ENCODE assay signal across 26 cellular contexts in genomic region chr20:59214619-59215547, GRCh38. TPM values are rescaled to one million over a fixed set of nuclear protein-coding genes. Genes with fewer than 3 reads are reported as not detected.
A peak's percentile ranks its signal among the peaks of the same experiment; 100 is the strongest.
DNase-seq lines count a peak whose midpoint lies in the region; ATAC-seq, FAIRE-seq and TF ChIP-seq lines count a peak whose summit lies in the region.
"Had no signal": no experiment of that assay in that cellular context is flagged by ENCODE, and none has a peak within 500 bp of the region (broad histone marks: within the 10 kb centered on the region; RNA-seq: fewer than 3 reads in every experiment).

No MANE protein-coding gene starts in this region.

- H3K9me3 Mint-ChIP-seq in natural killer cell (no peaks in the 10 kb centered on the region), Caco-2 (ENCODE audit: unreplicated experiment) (no peaks in the 10 kb centered on the region)
- no peaks in the 10 kb centered on the region for H3K9me3 Mint-ChIP-seq in natural killer cell treated with Interleukin-12 subunit alpha and Interleukin-12 subunit beta and Interleukin-15 and Interleukin-18, amount 100 ng/mL, for 72 hours

- no peak for TF ChIP-seq POLR2A in upper lobe of left lung (IDR thresholded peaks at IDR 0.05)

- peak overlapping the region; percentile 11; the same call in 1 of the 2 replicates for H3K27ac ChIP-seq in VCaP
- H3K27ac ChIP-seq in upper lobe of left lung, result no peak overlapping the region
- H3K27ac ChIP-seq: C4-2B, HL-60 had no signal

- no peaks in the 10 kb centered on the region for H3K27me3 ChIP-seq in Caco-2 (replicated peaks; ENCODE audit: control insufficient read depth, insufficient read depth, low read length)
- H3K27me3 ChIP-seq in upper lobe of left lung, result no peaks in the 10 kb centered on the region

- no peak for TF ChIP-seq EP300 in upper lobe of left lung (IDR thresholded peaks at IDR 0.05)

- H3K36me3 ChIP-seq in Caco-2 (ENCODE audit: control insufficient read depth, insufficient read depth, low read length) (no peaks in the 10 kb centered on the region), upper lobe of left lung (no peaks in the 10 kb centered on the region)

- peak overlapping the region; percentile 10 to 30 for H3K27ac Mint-ChIP-seq in natural killer cell
- no peak overlapping the region for H3K27ac Mint-ChIP-seq in natural killer cell treated with Interleukin-12 subunit alpha and Interleukin-12 subunit beta and Interleukin-15 and Interleukin-18, amount 100 ng/mL, for 72 hours
- H3K27ac Mint-ChIP-seq in Caco-2 (ENCODE audit: unreplicated experiment), result no peak overlapping the region

- CTCF ChIA-PET in Caco-2 (lab: Charles Lee), result interaction anchor here (0.6 kb wide), 1 partner anchor 217 kb away, joined by 3 read pairs; no protein-coding TSS in a partner anchor

- H3K27me3 Mint-ChIP-seq in natural killer cell (ENCODE audit: low read depth in 2 of 2) (no peaks in the 10 kb centered on the region), Caco-2 (ENCODE audit: insufficient read depth, unreplicated experiment) (peaks cover 22% of the 10 kb centered on the region)
- no peaks in the 10 kb centered on the region for H3K27me3 Mint-ChIP-seq in natural killer cell treated with Interleukin-12 subunit alpha and Interleukin-12 subunit beta and Interleukin-15 and Interleukin-18, amount 100 ng/mL, for 72 hours

- DNase-seq in natural killer cell (no peak), Caco-2 (no peak), upper lobe of left lung (no peak), posterior cingulate gyrus (no peak)
- no peak for DNase-seq in natural killer cell treated with Interleukin-12 subunit alpha and Interleukin-12 subunit beta and Interleukin-15 and Interleukin-18, amount 100 ng/mL, for 72 hours (ENCODE audit: low spot score)
- no peak for DNase-seq in activated CD4-positive, CD25-positive, alpha-beta regulatory T cell treated with anti-CD3 and anti-CD28 coated beads, Interleukin-2, amount 50 U/mL, for 72 hours
- DNase-seq: 8988T, AML-193, DND-41, GOT3, HCEC 1CT, KBM-7, MM.1S, NCI-H1092, NCI-H1436, NCI-H187 treated with DMSO at 0.1 percent for 48 hours, NCI-H226, NCI-H524 treated with DMSO at 0.1 percent for 48 hours had no signal

- WGBS in upper lobe of left lung, 2 donors, result 71 to 72% methylated on average over 11 of the region's 11 CpGs

- peaks cover 19% of the 10 kb centered on the region for H3K36me3 Mint-ChIP-seq in natural killer cell
- H3K36me3 Mint-ChIP-seq in natural killer cell treated with Interleukin-12 subunit alpha and Interleukin-12 subunit beta and Interleukin-15 and Interleukin-18, amount 100 ng/mL, for 72 hours, result no peaks in the 10 kb centered on the region
- no peaks in the 10 kb centered on the region for H3K36me3 Mint-ChIP-seq in Caco-2 (ENCODE audit: insufficient read depth, unreplicated experiment)

- intact Hi-C loops in natural killer cell (cut with micrococcal nuclease) (no loop called here), Caco-2 (cut with micrococcal nuclease; ENCODE audit: unreplicated experiment) (no loop called here), posterior cingulate gyrus (cut with DNase I) (no loop called here)

- H3K4me1 Mint-ChIP-seq in natural killer cell (peaks cover 6 to 13% of the 10 kb centered on the region in 2 donors), Caco-2 (ENCODE audit: low read depth, unreplicated experiment) (no peaks in the 10 kb centered on the region)
- peaks cover 9 to 13% of the 10 kb centered on the region in 2 donors for H3K4me1 Mint-ChIP-seq in natural killer cell treated with Interleukin-12 subunit alpha and Interleukin-12 subunit beta and Interleukin-15 and Interleukin-18, amount 100 ng/mL, for 72 hours (ENCODE audit: low read depth in 2 of 2)

- H3K4me1 ChIP-seq in Caco-2 (no peaks in the 10 kb centered on the region), upper lobe of left lung (no peaks in the 10 kb centered on the region)

- BruUV-seq in Caco-2 (replicated peaks; lab: Mats Ljungman, UMichigan), result no TSS peak

- POLR2A ChIA-PET in Caco-2 (lab: Charles Lee), result no interaction called here

- H3K4me3 ChIP-seq in Caco-2 (ENCODE audit: low read depth, low read length), result no peak overlapping the region
- H3K4me3 ChIP-seq in upper lobe of left lung, result no peak overlapping the region

- ATAC-seq in natural killer cell (no peak), upper lobe of left lung (ENCODE audit: low FRiP score in 2 of 2) (no peak)
- no peak for ATAC-seq in natural killer cell treated with Interleukin-12 subunit alpha and Interleukin-12 subunit beta and Interleukin-15 and Interleukin-18, amount 100 ng/mL, for 72 hours
- ATAC-seq: Right ventricle myocardium inferior had no signal

- H3K4me3 Mint-ChIP-seq in natural killer cell, result no peak overlapping the region
- H3K4me3 Mint-ChIP-seq in natural killer cell treated with Interleukin-12 subunit alpha and Interleukin-12 subunit beta and Interleukin-15 and Interleukin-18, amount 100 ng/mL, for 72 hours, result no peak overlapping the region
- H3K4me3 Mint-ChIP-seq in Caco-2 (ENCODE audit: unreplicated experiment), result no peak overlapping the region

- no peak for TF ChIP-seq CTCF in natural killer cell (IDR thresholded peaks at IDR 0.05)
- TF ChIP-seq CTCF in VCaP (conservative IDR thresholded peaks at IDR 0.05), result no peak
- no peak for TF ChIP-seq CTCF in Caco-2 (IDR thresholded peaks at IDR 0.05; ENCODE audit: insufficient read depth in 1 of 2, low read depth in 1 of 2, low read length in 1 of 2, severe bottlenecking in 1 of 2, unreplicated experiment in 1 of 2)
- TF ChIP-seq CTCF in upper lobe of left lung (IDR thresholded peaks at IDR 0.05), result no peak

- FAIRE-seq in islet of Langerhans (lab: Jason Lieb, UNC), result peak; percentile 97
- FAIRE-seq: GM12892 had no signal

- H3K9me3 ChIP-seq in Caco-2, result no peaks in the 10 kb centered on the region
- no peaks in the 10 kb centered on the region for H3K9me3 ChIP-seq in upper lobe of left lung

RNA-seq across cellular contexts. Expression of gene ZNF831, which starts 51.3 kb away (rescaled TPM):
- total RNA-seq in natural killer cell, result 10 to 100 TPM; 24.8 to 42.0 (median 40.2) TPM
- total RNA-seq in natural killer cell treated with Interleukin-12 subunit alpha and Interleukin-12 subunit beta and Interleukin-15 and Interleukin-18, amount 100 ng/mL, for 72 hours, result 1 to 10 TPM; 3.3 to 5.7 TPM
- total RNA-seq in Caco-2 (2022), result not detected in 2 replicates
- 1 to 10 TPM in 5 of 6 donors, under 1 TPM in 1; 0.98 to 6.2 (median 2.8) TPM for total RNA-seq in upper lobe of left lung
- total RNA-seq: HT-29, SK-MEL-5 had no signal

Comparison
In these comparisons a context has a peak if more than half of its experiments do, and no peak if none do; other contexts are left out.
1. H3K27ac Mint-ChIP-seq: peak in natural killer cell (2 of 2); none in natural killer cell treated with Interleukin-12 subunit alpha and Interleukin-12 subunit beta and Interleukin-15 and Interleukin-18, amount 100 ng/mL, for 72 hours (0 of 2) and Caco-2 (single experiment).